Comparison of ENCODE assay signal across 32 cellular contexts in the genomic region with DNA sequence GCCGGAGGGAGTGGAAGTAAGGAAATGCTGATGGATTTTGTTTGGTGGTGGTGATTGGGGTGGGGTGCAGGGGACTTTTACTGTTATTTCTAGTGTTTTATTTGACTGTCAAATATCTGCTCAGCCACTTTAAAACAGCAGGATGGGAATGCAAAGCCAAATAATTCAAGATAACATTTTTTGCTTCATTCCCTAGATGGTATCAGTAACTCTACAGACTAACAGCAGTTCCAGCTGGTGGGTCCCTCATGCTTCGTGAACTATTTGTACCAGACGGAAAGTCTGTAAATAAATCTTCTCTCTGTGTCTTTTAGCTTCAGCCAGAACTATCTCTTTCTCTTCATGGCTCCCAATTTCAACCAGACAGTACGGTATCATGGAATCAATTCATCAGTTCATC. TPM values are rescaled to one million over a fixed set of nuclear protein-coding genes. Genes with fewer than 3 reads are reported as not detected.
"Had no signal": no experiment of that assay in that cellular context is flagged by ENCODE, and none has a peak within 500 bp of the region (broad histone marks: within the 10 kb centered on the region; RNA-seq: fewer than 3 reads in every experiment).

No MANE protein-coding gene starts in this region.

- H3K27me3 Mint-ChIP-seq: IgD-negative memory B cell had no signal

- H3K27me3 ChIP-seq: MG63 had no signal

- H3K4me3 Mint-ChIP-seq: activated CD4-positive, alpha-beta T cell treated with anti-CD3 and anti-CD28 coated beads, Interleukin-2, amount 10 ng/mL, durations not matched to agents 24 days and 14 days; activated CD8-positive, alpha-beta T cell treated with anti-CD3 and anti-CD28 coated beads, Interleukin-2, amount 10 ng/mL, durations not matched to agents 7 days and 5 days; activated naive CD4-positive, alpha-beta T cell treated with anti-CD3 and anti-CD28 coated beads for 36 hours; activated T-cell treated with anti-CD3 and anti-CD28 coated beads, Interleukin-2, amount 50 U/mL, for 24 hours; brain; IgD-negative memory B cell had no signal

- H3K4me1 ChIP-seq: adrenal gland had no signal

- H3K36me3 Mint-ChIP-seq: activated naive CD4-positive, alpha-beta T cell treated with anti-CD3 and anti-CD28 coated beads, Interleukin-2, amount 50 U/mL, for 72 hours; brain; IgD-negative memory B cell had no signal

- H3K4me3 ChIP-seq: adrenal gland, MG63 had no signal

- H3K9me3 Mint-ChIP-seq: activated CD4-positive, alpha-beta T cell treated with anti-CD3 and anti-CD28 coated beads, Interleukin-2, amount 10 ng/mL, durations not matched to agents 24 days and 14 days; activated naive CD4-positive, alpha-beta T cell treated with anti-CD3 and anti-CD28 coated beads for 36 hours; activated naive CD4-positive, alpha-beta T cell treated with anti-CD3 and anti-CD28 coated beads, Interleukin-2, amount 50 U/mL, for 72 hours; activated T-cell treated with anti-CD3 and anti-CD28 coated beads, Interleukin-2, amount 50 U/mL, for 24 hours; activated T-helper 2 cell treated with anti-CD3 and anti-CD28 coated beads, Interferon-gamma antibody, Interleukin-2, Interleukin-4, amounts not matched to agents 10 μg/mL and 5 μg/mL and 100 μg/mL, durations not matched to agents 14 hours and 24 hours and 36 hours had no signal

- H3K4me1 Mint-ChIP-seq: activated CD4-positive, alpha-beta T cell treated with anti-CD3 and anti-CD28 coated beads, Interleukin-2, amount 10 ng/mL, durations not matched to agents 24 days and 14 days; brain; IgD-negative memory B cell had no signal

- H3K27ac ChIP-seq: adrenal gland had no signal

- H3K27ac Mint-ChIP-seq: activated CD4-positive, alpha-beta T cell treated with anti-CD3 and anti-CD28 coated beads, Interleukin-2, amount 10 ng/mL, durations not matched to agents 24 days and 14 days; activated CD8-positive, alpha-beta T cell treated with anti-CD3 and anti-CD28 coated beads, Interleukin-2, amount 10 ng/mL, durations not matched to agents 7 days and 5 days; activated naive CD4-positive, alpha-beta T cell treated with anti-CD3 and anti-CD28 coated beads for 36 hours; activated naive CD4-positive, alpha-beta T cell treated with anti-CD3 and anti-CD28 coated beads, Interleukin-2, amount 50 U/mL, for 72 hours; activated T-cell treated with anti-CD3 and anti-CD28 coated beads, Interleukin-2, amount 50 U/mL, for 24 hours; activated T-helper 2 cell treated with anti-CD3 and anti-CD28 coated beads, Interferon-gamma antibody, Interleukin-2, Interleukin-4, amounts not matched to agents 10 μg/mL and 5 μg/mL and 100 μg/mL, durations not matched to agents 14 hours and 24 hours and 36 hours; brain had no signal

- DNase-seq: activated CD4-positive, alpha-beta T cell treated with anti-CD3 and anti-CD28 coated beads, Interleukin-2, amount 10 ng/mL, durations not matched to agents 24 days and 14 days; activated CD4-positive, alpha-beta T cell treated with anti-CD3 and anti-CD28 coated beads, Interleukin-2, amount 50 U/mL, for 48 hours; activated CD8-positive, alpha-beta T cell treated with anti-CD3 and anti-CD28 coated beads, Interleukin-2, amount 10 ng/mL, durations not matched to agents 7 days and 5 days; activated gamma-delta T cell; activated naive CD4-positive, alpha-beta T cell treated with anti-CD3 and anti-CD28 coated beads for 36 hours; activated T-cell treated with anti-CD3 and anti-CD28 coated beads, Interleukin-2, amount 50 U/mL, for 24 hours; adrenal gland; anterior cingulate cortex; caudate nucleus; cerebellar nuclear complex; Karpas-422; KBM-7; MG63; MV-4-11; NCI-H1092; NCI-H1436 treated with DMSO at 0.1 percent for 48 hours; NCI-H1694 treated with DMSO at 0.1 percent for 48 hours; NCI-H2029 treated with DMSO at 0.1 percent for 48 hours; NCI-H2107; NCI-H2171 treated with DMSO at 0.1 percent for 48 hours; NCI-H226; NCI-H446 treated with DMSO at 0.1 percent for 48 hours; NCI-H524; NCI-H748 treated with DMSO at 0.1 percent for 48 hours; Right ventricle myocardium superior had no signal

- H3K36me3 ChIP-seq: adrenal gland, MG63 had no signal

- H3K9me3 ChIP-seq: adrenal gland, MG63 had no signal

RNA-seq across cellular contexts. Expression of a gene that starts 27.5 kb away (rescaled TPM):
- total RNA-seq: activated CD4-positive, alpha-beta T cell treated with anti-CD3 and anti-CD28 coated beads, Interleukin-2, amount 10 ng/mL, durations not matched to agents 24 days and 14 days; activated CD8-positive, alpha-beta T cell treated with anti-CD3 and anti-CD28 coated beads, Interleukin-2, amount 10 ng/mL, durations not matched to agents 7 days and 5 days; activated naive CD4-positive, alpha-beta T cell treated with anti-CD3 and anti-CD28 coated beads for 36 hours; activated naive CD4-positive, alpha-beta T cell treated with anti-CD3 and anti-CD28 coated beads, Interleukin-2, amount 50 U/mL, for 72 hours; activated T-helper 2 cell treated with anti-CD3 and anti-CD28 coated beads, Interferon-gamma antibody, Interleukin-2, Interleukin-4, amounts not matched to agents 10 μg/mL and 5 μg/mL and 100 μg/mL, durations not matched to agents 14 hours and 24 hours and 36 hours; OCI-LY7; Right ventricle myocardium superior; T-helper 1 cell treated with Interleukin-12 subunit alpha and Interleukin-12 subunit beta and Interleukin-4 antibody, amounts not matched to agents 30 ng/mL and 1 ng/mL, for 36 hours; T-helper 2 cell treated with Interferon-gamma antibody and Interleukin-4, amounts not matched to agents 100 ng/mL and 5 ng/mL, for 36 hours had no signal

RNA-seq across cellular contexts. Expression of a gene that starts 48.1 kb away (rescaled TPM):
- total RNA-seq: activated CD4-positive, alpha-beta T cell treated with anti-CD3 and anti-CD28 coated beads, Interleukin-2, amount 10 ng/mL, durations not matched to agents 24 days and 14 days; activated CD8-positive, alpha-beta T cell treated with anti-CD3 and anti-CD28 coated beads, Interleukin-2, amount 10 ng/mL, durations not matched to agents 7 days and 5 days; activated naive CD4-positive, alpha-beta T cell treated with anti-CD3 and anti-CD28 coated beads for 36 hours; activated naive CD4-positive, alpha-beta T cell treated with anti-CD3 and anti-CD28 coated beads, Interleukin-2, amount 50 U/mL, for 72 hours; activated T-helper 2 cell treated with anti-CD3 and anti-CD28 coated beads, Interferon-gamma antibody, Interleukin-2, Interleukin-4, amounts not matched to agents 10 μg/mL and 5 μg/mL and 100 μg/mL, durations not matched to agents 14 hours and 24 hours and 36 hours; OCI-LY7; T-helper 1 cell treated with Interleukin-12 subunit alpha and Interleukin-12 subunit beta and Interleukin-4 antibody, amounts not matched to agents 30 ng/mL and 1 ng/mL, for 36 hours; T-helper 2 cell treated with Interferon-gamma antibody and Interleukin-4, amounts not matched to agents 100 ng/mL and 5 ng/mL, for 36 hours had no signal
- polyA plus RNA-seq: IgD-negative memory B cell had no signal
